ENCODE assay signal across 8 cellular contexts in genomic region chr10:91410638-91411367, GRCh38. TPM values are rescaled to one million over a fixed set of nuclear protein-coding genes. Genes with fewer than 3 reads are reported as not detected.
DNase-seq lines count a peak whose midpoint lies in the region; ATAC-seq, FAIRE-seq and TF ChIP-seq lines count a peak whose summit lies in the region.

No MANE protein-coding gene starts in this region.

- H3K4me3 Mint-ChIP-seq in Calu3 (ENCODE audit: low read depth, unreplicated experiment) (peak overlapping the region; percentile 85), activated B cell treated with CpG ODN at 0.5 μM for 24 hours (peak overlapping the region; percentile 89), endodermal cell (peak overlapping the region; percentile 79)

- H3K27ac ChIP-seq in endodermal cell (ENCODE audit: low read depth, low read length) (peak overlapping the region; percentile 79), muscle layer of colon (ENCODE audit: low read depth, low read length) (peak overlapping the region; percentile 78), tibial artery (peak overlapping the region; percentile 100)

- H3K36me3 ChIP-seq in endodermal cell (ENCODE audit: control insufficient read depth, insufficient read depth, low read length), result no peaks in the 10 kb centered on the region
- no peaks in the 10 kb centered on the region for H3K36me3 ChIP-seq in muscle layer of colon (ENCODE audit: insufficient read depth, low read length)
- no peaks in the 10 kb centered on the region for H3K36me3 ChIP-seq in tibial artery

- ATAC-seq in activated B cell treated with CpG ODN at 0.5 μM for 24 hours (ENCODE audit: low read depth) (no peak), HG02678 (IDR thresholded peaks at IDR 0.05; ENCODE audit: unreplicated experiment) (no peak)

- WGBS in endodermal cell (ENCODE audit: insufficient coverage in 1 of 2, insufficient read length in 1 of 2), 2 experiments, result 7% methylated on average over 24 of the region's 25 CpGs; no CpG with 5 or more reads in 1 of the 2 experiments

- peak; percentile 49 for FAIRE-seq in HTR-8/SVneo (lab: Jason Lieb, UNC)

- H3K9me3 ChIP-seq in endodermal cell (ENCODE audit: control insufficient read depth, low read length) (no peaks in the 10 kb centered on the region), muscle layer of colon (ENCODE audit: low read length) (no peaks in the 10 kb centered on the region), tibial artery (no peaks in the 10 kb centered on the region)

- H3K27ac Mint-ChIP-seq in Calu3 (ENCODE audit: unreplicated experiment), result peak overlapping the region; percentile 88
- H3K27ac Mint-ChIP-seq in activated B cell treated with CpG ODN at 0.5 μM for 24 hours, result peak overlapping the region; percentile 90
- H3K27ac Mint-ChIP-seq in endodermal cell, result peak overlapping the region; percentile 84

- H3K27me3 ChIP-seq in endodermal cell (ENCODE audit: control insufficient read depth, insufficient read depth, low read length, poor library complexity, severe bottlenecking), result peaks cover 14% of the 10 kb centered on the region
- no peaks in the 10 kb centered on the region for H3K27me3 ChIP-seq in muscle layer of colon (ENCODE audit: control insufficient read depth in 1 of 2, insufficient read depth in 2 of 2, low read length in 2 of 2)
- H3K27me3 ChIP-seq in tibial artery, result no peaks in the 10 kb centered on the region

- H3K4me1 Mint-ChIP-seq in Calu3 (ENCODE audit: low read depth, unreplicated experiment) (no peaks in the 10 kb centered on the region), activated B cell treated with CpG ODN at 0.5 μM for 24 hours (peaks cover 13% of the 10 kb centered on the region), endodermal cell (peaks cover 16% of the 10 kb centered on the region)

- H3K9me3 Mint-ChIP-seq in Calu3 (ENCODE audit: low read depth, unreplicated experiment) (no peaks in the 10 kb centered on the region), activated B cell treated with CpG ODN at 0.5 μM for 24 hours (no peaks in the 10 kb centered on the region), endodermal cell (no peaks in the 10 kb centered on the region)

- CTCF ChIA-PET in Calu3 (lab: Charles Lee) (no interaction called here), activated B cell treated with CpG ODN at 0.5 μM for 24 hours (lab: Charles Lee) (no interaction called here)

- no TSS peak for BruUV-seq in Calu3 (replicated peaks; lab: Mats Ljungman, UMichigan)

- H3K4me3 ChIP-seq in endodermal cell (ENCODE audit: low read length) (peak overlapping the region; percentile 82), muscle layer of colon (ENCODE audit: low read depth in 1 of 2, low read length in 2 of 2) (peak overlapping the region; percentile 68 to 74), tibial artery (peak overlapping the region; percentile 90 to 97)

- H3K9ac ChIP-seq in endodermal cell (ENCODE audit: extremely low read depth, low read length, poor library complexity, severe bottlenecking) (peak overlapping the region; percentile 54), muscle layer of colon (ENCODE audit: low read length) (peak overlapping the region; percentile 52)

- POLR2A ChIA-PET in activated B cell treated with CpG ODN at 0.5 μM for 24 hours (lab: Charles Lee), result interaction anchor here (0.6 to 1.8 kb wide), 4 partner anchors 9 to 545 kb away, joined by 3 to 4 read pairs (median 4); no protein-coding TSS in a partner anchor

- H3K4me1 ChIP-seq in endodermal cell (ENCODE audit: control insufficient read depth, insufficient read depth, low read length), result no peaks in the 10 kb centered on the region
- peaks cover 21% of the 10 kb centered on the region for H3K4me1 ChIP-seq in muscle layer of colon (ENCODE audit: insufficient read depth, low read length)
- H3K4me1 ChIP-seq in tibial artery, result peaks cover 0 to 42% (median 8%) of the 10 kb centered on the region in 4 donors

- H3K27me3 Mint-ChIP-seq in Calu3 (ENCODE audit: unreplicated experiment) (no peaks in the 10 kb centered on the region), activated B cell treated with CpG ODN at 0.5 μM for 24 hours (no peaks in the 10 kb centered on the region), endodermal cell (ENCODE audit: insufficient read depth) (peaks cover 13% of the 10 kb centered on the region)

- intact Hi-C loops in Calu3 (cut with micrococcal nuclease; ENCODE audit: unreplicated experiment), result no loop called here
- intact Hi-C loops in activated B cell treated with CpG ODN at 0.5 μM for 24 hours (cut with micrococcal nuclease), result loop anchor here (1.0 to 10.0 kb wide), 11 partner anchors 22 to 1766 kb away; partner anchors contain the start of genes EXOC6, PANK1, PCGF5 and RPP30
- intact Hi-C loops in tibial artery (cut with DNase I; ENCODE audit: low total_unique reads), result no loop called here

- TF ChIP-seq CTCF in Calu3 (IDR thresholded peaks at IDR 0.05; ENCODE audit: unreplicated experiment), result no peak
- no peak for TF ChIP-seq CTCF in activated B cell treated with CpG ODN at 0.5 μM for 24 hours (IDR thresholded peaks at IDR 0.05)
- no peak for TF ChIP-seq CTCF in endodermal cell (conservative IDR thresholded peaks at IDR 0.05)
- TF ChIP-seq CTCF in tibial artery (IDR thresholded peaks at IDR 0.05), result no peak

- no peak for DNase-seq in Calu3
- no peak for DNase-seq in HTR-8/SVneo (ENCODE audit: insufficient read length, low spot score)
- DNase-seq in activated B cell treated with CpG ODN at 0.5 μM for 24 hours, result no peak
- DNase-seq in endodermal cell, result no peak
- DNase-seq in tibial artery, result peak in 1 of 2 donors; percentile 34
- DNase-seq in SW480 (ENCODE audit: low spot score), result no peak

- H3K36me3 Mint-ChIP-seq in Calu3 (ENCODE audit: insufficient read depth, unreplicated experiment) (peaks cover 24% of the 10 kb centered on the region), activated B cell treated with CpG ODN at 0.5 μM for 24 hours (ENCODE audit: low read depth) (peaks cover 2% of the 10 kb centered on the region), endodermal cell (ENCODE audit: low read depth) (no peaks in the 10 kb centered on the region)

RNA-seq across cellular contexts. Expression of gene HECTD2, which starts 0.7 kb away (rescaled TPM):
- total RNA-seq in Calu3 (2022) (2.7 and 3.1 TPM in 2 replicates), activated B cell treated with CpG ODN at 0.5 μM for 24 hours (8.1 and 8.6 TPM in 2 replicates), endodermal cell (10 to 100 TPM in 1 of 2 donors, 1 to 10 TPM in 1; 8.8 to 13.4 TPM)
- 37.5 TPM for polyA plus RNA-seq in endodermal cell (2013, experiment 1 of 2)
- polyA plus RNA-seq in endodermal cell (2013, experiment 2 of 2), result 41.7 TPM
